8 cellular contexts compared by ENCODE assay signal in genomic region chr18:54224379-54225014, GRCh38. TPM values are rescaled to one million over a fixed set of nuclear protein-coding genes. Genes with fewer than 3 reads are reported as not detected.
DNase-seq lines count a peak whose midpoint lies in the region; ATAC-seq, FAIRE-seq and TF ChIP-seq lines count a peak whose summit lies in the region.

Gene MBD2 (minus strand): TSS chr18:54224669. CDS start chr18:54224559, 110 bp downstream.

- H3K9me3 ChIP-seq in AG04450 (ENCODE audit: control insufficient read depth, insufficient read depth, low read length) = no peaks in the 10 kb centered on the region
- no peaks in the 10 kb centered on the region for H3K9me3 ChIP-seq in smooth muscle cell (replicated peaks; ENCODE audit: low read depth)

- H3K79me2 ChIP-seq in smooth muscle cell (ENCODE audit: low read depth) = peaks cover 44% of the 10 kb centered on the region

- peaks cover 17% of the 10 kb centered on the region for H3K4me1 ChIP-seq in smooth muscle cell (ENCODE audit: low read depth)

- no peaks in the 10 kb centered on the region for H3K27me3 ChIP-seq in AG04450 (ENCODE audit: control insufficient read depth, insufficient read depth, low read length)
- no peaks in the 10 kb centered on the region for H3K27me3 ChIP-seq in bronchial epithelial cell (ENCODE audit: control insufficient read depth, insufficient read depth, low read length)
- H3K27me3 ChIP-seq in smooth muscle cell (ENCODE audit: low read depth) = no peaks in the 10 kb centered on the region

- no peaks in the 10 kb centered on the region for H3K36me3 ChIP-seq in bronchial epithelial cell (ENCODE audit: control insufficient read depth, insufficient read depth, low read length)
- H3K36me3 ChIP-seq in smooth muscle cell (ENCODE audit: low read depth) = no peaks in the 10 kb centered on the region

- ATAC-seq in GM18873 (IDR thresholded peaks at IDR 0.05; ENCODE audit: low FRiP score, unreplicated experiment) (peak; percentile 79), HG03139 (IDR thresholded peaks at IDR 0.05; ENCODE audit: unreplicated experiment) (peak; percentile 89)

- peak within 1 kb of the TSS; percentile 96 for H3K4me2 ChIP-seq in smooth muscle cell

- no peak for FAIRE-seq in bronchial epithelial cell (lab: Jason Lieb, UNC)

- peak within 1 kb of the TSS; percentile 58 for H3K9ac ChIP-seq in smooth muscle cell (ENCODE audit: low read depth)

- under 1% methylated on average over 22 of the region's 66 CpGs for WGBS in smooth muscle cell (ENCODE audit: low lambda C conversion rate)

- DNase-seq in AG04450 (ENCODE audit: low read depth, low spot score) (peak; percentile 75), NCI-H2227 (lab: John Stamatoyannopoulos, UW; ENCODE audit: unreplicated experiment) (peak; percentile 99), bronchial epithelial cell (ENCODE audit: low read depth) (peak; percentile 82), iPS-NIHi11 (ENCODE audit: low spot score) (peak; percentile 93), smooth muscle cell (lab: John Stamatoyannopoulos, UW; ENCODE audit: unreplicated experiment) (peak; percentile 80)

- H3F3A ChIP-seq in smooth muscle cell (ENCODE audit: low read depth) = no peaks in the 10 kb centered on the region

- H3K4me3 ChIP-seq in AG04450 (ENCODE audit: low read depth, low read length) = peak within 1 kb of the TSS; percentile 85
- peak within 1 kb of the TSS; percentile 76 for H3K4me3 ChIP-seq in WI38 (ENCODE audit: low read depth, low read length)
- peak within 1 kb of the TSS; percentile 77 for H3K4me3 ChIP-seq in bronchial epithelial cell (ENCODE audit: low read depth, low read length)
- peak within 1 kb of the TSS; percentile 82 for H3K4me3 ChIP-seq in smooth muscle cell

- CTCF ChIA-PET in AG04450 (lab: Charles Lee) = interaction anchor here (1.0 to 2.3 kb wide), 2 partner anchors 20 to 46 kb away, joined by 3 to 5 read pairs; no protein-coding TSS in a partner anchor

- peak within 1 kb of the TSS; percentile 54 for H3K27ac ChIP-seq in AG04450 (ENCODE audit: low read depth, low read length)
- H3K27ac ChIP-seq in smooth muscle cell (ENCODE audit: low read depth) = peak within 1 kb of the TSS; percentile 53

- POLR2A ChIA-PET in AG04450 (lab: Yijun Ruan, JAX) = interaction anchor here (0.7 to 0.8 kb wide), 2 partner anchors 10 to 45 kb away, joined by 4 to 6 read pairs; partner anchors contain the start of gene POLI

- H2AFZ ChIP-seq in smooth muscle cell (ENCODE audit: low read depth) = peak within 1 kb of the TSS; percentile 94

- peak; percentile 27; the same call in 1 of the 2 replicates for TF ChIP-seq CTCF in AG04450 (IDR thresholded peaks at IDR 0.05; ENCODE audit: low read depth, low read length)
- TF ChIP-seq CTCF in WI38 (IDR thresholded peaks at IDR 0.05; ENCODE audit: low read depth, low read length) = no peak
- TF ChIP-seq CTCF in bronchial epithelial cell (IDR thresholded peaks at IDR 0.05; ENCODE audit: insufficient read depth, low read length, severe bottlenecking) = no peak
- no peak for TF ChIP-seq CTCF in smooth muscle cell (IDR thresholded peaks at IDR 0.05; ENCODE audit: borderline replicate concordance, insufficient read depth, poor library complexity, severe bottlenecking)

- H4K20me1 ChIP-seq in smooth muscle cell (ENCODE audit: low read depth) = peaks cover 44% of the 10 kb centered on the region

RNA-seq across cellular contexts. Expression of gene MBD2, which starts in this region (rescaled TPM):
- polyA plus RNA-seq in AG04450 (2011; rRNA removed) = 30.6 and 31.8 TPM in 2 replicates
- polyA minus RNA-seq in AG04450 (2011; rRNA and poly(A)+ RNA removed) = 30.6 and 50.8 TPM in 2 replicates
- 36.3 and 58.4 TPM in 2 replicates for total RNA-seq in bronchial epithelial cell
- 18.8 and 28.5 TPM in 2 replicates for total RNA-seq in smooth muscle cell
- polyA plus RNA-seq in smooth muscle cell = 42.6 and 63.9 TPM in 2 replicates

Comparison
In these comparisons a context has a peak if more than half of its experiments do, and no peak if none do; other contexts are left out.
1. Peak in every context shown above with its lines: DNase-seq, ATAC-seq, H3K4me3 ChIP-seq and H3K27ac ChIP-seq.